ENCODE assay signal across 1 cellular context in the genomic region with DNA sequence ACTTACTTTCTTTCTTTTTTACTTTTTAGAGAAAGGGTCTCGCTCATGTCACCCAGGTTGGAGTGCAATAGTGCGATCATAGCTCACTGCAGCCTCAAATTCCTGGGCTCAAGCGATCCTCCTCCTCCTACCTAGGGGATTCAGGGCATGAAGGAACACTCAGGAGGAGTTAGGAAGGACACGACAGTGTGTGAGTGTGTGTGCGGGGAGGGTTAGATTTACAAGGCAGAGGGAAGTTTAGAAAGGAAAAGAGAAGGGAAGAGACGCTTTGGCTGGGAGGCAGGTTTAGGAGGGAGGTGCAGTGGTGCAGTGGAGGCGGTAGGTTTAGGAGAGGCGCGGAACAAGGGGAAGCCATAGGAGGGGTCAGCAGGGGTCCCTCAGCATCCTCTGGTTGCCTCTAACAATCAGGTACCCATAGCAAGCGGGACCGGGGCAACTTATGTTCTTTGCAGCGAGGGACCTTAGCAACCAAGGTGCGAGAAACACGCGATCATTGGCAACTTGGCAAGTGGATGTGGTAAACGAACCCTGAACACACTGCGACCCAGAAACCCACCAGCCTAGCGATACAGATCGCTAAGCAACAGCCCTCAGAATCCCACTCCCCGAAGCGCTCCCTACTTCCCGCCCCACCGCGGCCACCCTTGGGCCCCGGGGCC.
TF ChIP-seq lines count a peak whose summit lies in the region.

No MANE protein-coding gene starts in this region.

TF ChIP-seq in endothelial cell of umbilical vein, 7 proteins besides CTCF, POLR2A, EP300 and RAD21:
- TF ChIP-seq FOS (IDR thresholded peaks at IDR 0.05; ENCODE audit: borderline replicate concordance, insufficient read depth, low read length) = no peak
- TF ChIP-seq EZH2 (IDR thresholded peaks at IDR 0.05; ENCODE audit: borderline replicate concordance, low read depth, low read length, severe bottlenecking) = no peak
- no peak for TF ChIP-seq MAX (IDR thresholded peaks at IDR 0.05; ENCODE audit: insufficient read depth, insufficient read length)
- no peak for TF ChIP-seq POLR2AphosphoS5 (IDR thresholded peaks at IDR 0.05; ENCODE audit: insufficient read depth, low read depth, low read length)
- TF ChIP-seq MYC (IDR thresholded peaks at IDR 0.05; ENCODE audit: low read depth, low read length) = no peak
- no peak for TF ChIP-seq GATA2 (IDR thresholded peaks at IDR 0.05; ENCODE audit: insufficient read depth, insufficient read length, low read depth, low read length)
- TF ChIP-seq JUN (IDR thresholded peaks at IDR 0.05; ENCODE audit: borderline replicate concordance, insufficient read depth, insufficient read length, low read depth) = no peak
